Comparison of ENCODE assay signal across 10 cellular contexts in the genomic region with DNA sequence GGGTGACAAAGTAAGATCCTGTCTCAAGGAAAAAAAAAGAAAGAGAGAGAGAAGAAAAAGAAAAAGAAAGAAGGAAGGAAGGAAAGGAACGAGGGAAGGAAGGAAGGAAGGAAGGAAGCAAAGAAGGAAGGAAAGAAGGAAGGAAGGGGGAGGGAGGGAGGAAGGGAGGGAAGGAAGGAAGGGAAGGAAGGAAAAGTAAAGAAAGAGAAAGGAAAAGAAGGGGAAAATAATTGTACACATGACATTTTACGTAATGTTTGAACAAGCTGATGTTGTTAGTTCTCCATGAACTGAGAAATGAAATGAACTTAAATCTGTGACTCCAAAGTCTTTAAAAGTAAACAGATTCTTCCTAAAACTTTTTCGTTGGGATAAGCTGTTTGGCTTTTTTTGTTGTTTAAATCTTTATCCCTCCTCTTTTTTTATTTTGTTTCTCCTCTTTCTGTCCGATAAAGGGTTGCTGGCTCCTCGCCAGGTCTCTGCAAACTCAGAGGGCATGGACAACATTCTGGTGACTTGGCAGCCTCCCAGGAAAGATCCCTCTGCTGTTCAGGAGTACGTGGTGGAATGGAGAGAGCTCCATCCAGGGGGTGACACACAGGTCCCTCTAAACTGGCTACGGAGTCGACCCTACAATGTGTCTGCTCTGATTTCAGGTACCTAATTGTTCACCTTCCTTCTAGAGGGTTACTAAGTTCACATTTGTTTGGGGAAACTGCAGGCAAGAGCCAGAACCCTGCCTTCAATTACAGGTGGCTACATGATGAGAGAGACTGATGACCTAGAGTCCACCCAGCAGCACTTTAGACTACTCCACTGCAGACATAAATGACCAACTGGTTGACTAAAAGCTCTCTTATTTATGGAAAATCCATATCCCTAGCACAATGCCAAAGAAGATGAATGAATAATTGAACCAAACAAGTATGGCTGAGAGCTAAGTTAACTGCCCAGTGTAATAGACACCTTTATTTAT. TPM values are rescaled to one million over a fixed set of nuclear protein-coding genes. Genes with fewer than 3 reads are reported as not detected.
A peak's percentile ranks its signal among the peaks of the same experiment; 100 is the strongest.
DNase-seq lines count a peak whose midpoint lies in the region; ATAC-seq and TF ChIP-seq lines count a peak whose summit lies in the region.
"Had no signal": no experiment of that assay in that cellular context is flagged by ENCODE, and none has a peak within 500 bp of the region (broad histone marks: within the 10 kb centered on the region; RNA-seq: fewer than 3 reads in every experiment).

No MANE protein-coding gene starts in this region.

- peaks cover 10% of the 10 kb centered on the region for H3K4me1 Mint-ChIP-seq in activated CD8-positive, alpha-beta T cell treated with anti-CD3 and anti-CD28 coated beads for 36 hours (ENCODE audit: low read depth)
- H3K4me1 Mint-ChIP-seq: endodermal cell had no signal

- H3K27me3 ChIP-seq in parathyroid adenoma (ENCODE audit: control insufficient read depth, insufficient read depth, low read length): no peaks in the 10 kb centered on the region

- no peaks in the 10 kb centered on the region for H3K36me3 ChIP-seq in parathyroid adenoma (ENCODE audit: control insufficient read depth, insufficient read depth, low read length)

- ATAC-seq in activated CD8-positive, alpha-beta T cell treated with anti-CD3 and anti-CD28 coated beads for 36 hours: no peak

- peaks cover 50% of the 10 kb centered on the region for H3K36me3 Mint-ChIP-seq in activated CD8-positive, alpha-beta T cell treated with anti-CD3 and anti-CD28 coated beads for 36 hours (ENCODE audit: low read depth)

- H3K9me3 Mint-ChIP-seq in activated CD8-positive, alpha-beta T cell treated with anti-CD3 and anti-CD28 coated beads for 36 hours: no peaks in the 10 kb centered on the region
- H3K9me3 Mint-ChIP-seq: nephron had no signal

- TF ChIP-seq CTCF in parathyroid adenoma (IDR thresholded peaks at IDR 0.05): peak; percentile 7
- TF ChIP-seq CTCF in activated CD8-positive, alpha-beta T cell treated with anti-CD3 and anti-CD28 coated beads for 36 hours (IDR thresholded peaks at IDR 0.05): no peak

- H3K9me3 ChIP-seq in parathyroid adenoma (ENCODE audit: control insufficient read depth, low read length): no peaks in the 10 kb centered on the region

- no peak overlapping the region for H3K9ac ChIP-seq in parathyroid adenoma

- intact Hi-C loops in activated CD8-positive, alpha-beta T cell treated with anti-CD3 and anti-CD28 coated beads for 36 hours (cut with micrococcal nuclease): no loop called here

- POLR2A ChIA-PET in activated CD8-positive, alpha-beta T cell treated with anti-CD3 and anti-CD28 coated beads for 36 hours (lab: Charles Lee): interaction anchor here (0.6 to 1.5 kb wide), 3 partner anchors 18 to 66 kb away, joined by 3 to 4 read pairs (median 3); no protein-coding TSS in a partner anchor

- DNase-seq in NCI-H2107 treated with DMSO at 0.1 percent for 48 hours (lab: John Stamatoyannopoulos, UW; ENCODE audit: unreplicated experiment) (peak; percentile 11), NCI-H2107 (lab: John Stamatoyannopoulos, UW) (no peak), NCI-H2196 (lab: John Stamatoyannopoulos, UW; ENCODE audit: unreplicated experiment) (peak; percentile 66), dermis blood vessel endothelial cell (peak; percentile 55), NOMO-1 (lab: John Stamatoyannopoulos, UW; ENCODE audit: unreplicated experiment in 2 of 2) (no peak), NCI-H1436 treated with DMSO at 0.1 percent for 48 hours (lab: John Stamatoyannopoulos, UW) (no peak)
- no peak for DNase-seq in activated CD8-positive, alpha-beta T cell treated with anti-CD3 and anti-CD28 coated beads for 36 hours
- DNase-seq: endodermal cell had no signal

- H2AFZ ChIP-seq in parathyroid adenoma: peak overlapping the region; percentile 53

- H3K79me2 ChIP-seq in parathyroid adenoma: no peaks in the 10 kb centered on the region

- no peaks in the 10 kb centered on the region for H3K27me3 Mint-ChIP-seq in activated CD8-positive, alpha-beta T cell treated with anti-CD3 and anti-CD28 coated beads for 36 hours

- peaks cover 12% of the 10 kb centered on the region for H3K4me1 ChIP-seq in parathyroid adenoma

- no peak overlapping the region for H3K4me3 ChIP-seq in parathyroid adenoma (ENCODE audit: low read depth, low read length)

- H3K4me2 ChIP-seq in parathyroid adenoma (ENCODE audit: low read length): peak overlapping the region; percentile 55

- no peak overlapping the region for H3K4me3 Mint-ChIP-seq in activated CD8-positive, alpha-beta T cell treated with anti-CD3 and anti-CD28 coated beads for 36 hours
- H3K4me3 Mint-ChIP-seq: endodermal cell, nephron had no signal

- peak overlapping the region; percentile 59 for H3K27ac ChIP-seq in parathyroid adenoma

- CTCF ChIA-PET in activated CD8-positive, alpha-beta T cell treated with anti-CD3 and anti-CD28 coated beads for 36 hours (lab: Charles Lee): interaction anchor here (1.1 to 1.2 kb wide), 2 partner anchors 8 to 20 kb away, joined by 3 to 6 read pairs; no protein-coding TSS in a partner anchor

- no peak overlapping the region for H3K27ac Mint-ChIP-seq in activated CD8-positive, alpha-beta T cell treated with anti-CD3 and anti-CD28 coated beads for 36 hours
- H3K27ac Mint-ChIP-seq: endodermal cell, nephron had no signal

RNA-seq across cellular contexts. Expression of a gene that starts 60.0 kb away (rescaled TPM):
- total RNA-seq in dermis blood vessel endothelial cell: not detected in 2 replicates
- 10 to 100 TPM; 29.1 to 29.7 TPM for total RNA-seq in activated CD8-positive, alpha-beta T cell treated with anti-CD3 and anti-CD28 coated beads for 36 hours

Comparison
In these comparisons a context has a peak if more than half of its experiments do, and no peak if none do; other contexts are left out.
1. DNase-seq: peak in NCI-H2107 treated with DMSO at 0.1 percent for 48 hours (single experiment), NCI-H2196 (single experiment) and dermis blood vessel endothelial cell (single experiment); none in NCI-H2107 (single experiment), NOMO-1 (0 of 2), activated CD8-positive, alpha-beta T cell treated with anti-CD3 and anti-CD28 coated beads for 36 hours (single experiment) and NCI-H1436 treated with DMSO at 0.1 percent for 48 hours (single experiment).
2. RNA of a gene that starts 60.0 kb away (total RNA-seq): 29.1 to 29.7 TPM in activated CD8-positive, alpha-beta T cell treated with anti-CD3 and anti-CD28 coated beads for 36 hours; not detected in dermis blood vessel endothelial cell; every median in the first group is over 10 times any median in the second.